ENCODE assay signal across 8 cellular contexts in genomic region chr11:73143126-73143838, GRCh38. TPM values are rescaled to one million over a fixed set of nuclear protein-coding genes. Genes with fewer than 3 reads are reported as not detected.
DNase-seq lines count a peak whose midpoint lies in the region; ATAC-seq, FAIRE-seq and TF ChIP-seq lines count a peak whose summit lies in the region.

No MANE protein-coding gene starts in this region.

- no peak for TF ChIP-seq CTCF in BJ (IDR thresholded peaks at IDR 0.05; ENCODE audit: insufficient read depth, low read depth, low read length)
- no peak for TF ChIP-seq CTCF in endothelial cell of umbilical vein (IDR thresholded peaks at IDR 0.05; ENCODE audit: extremely low read depth in 1 of 2, insufficient read depth in 1 of 2, low read depth in 1 of 2, low read length in 2 of 2)
- no peak for TF ChIP-seq CTCF in nephron (IDR thresholded peaks at IDR 0.05; ENCODE audit: unreplicated experiment in 3 of 3)

- H3K27me3 Mint-ChIP-seq in nephron (ENCODE audit: low read depth) = peaks cover 9% of the 10 kb centered on the region

- in situ Hi-C loops in GM23248 (cut with MboI) = no loop called here

- H3K9me3 ChIP-seq in GM23248 (ENCODE audit: low read depth) = no peaks in the 10 kb centered on the region
- H3K9me3 ChIP-seq in SJCRH30 (replicated peaks) = no peaks in the 10 kb centered on the region
- no peaks in the 10 kb centered on the region for H3K9me3 ChIP-seq in endothelial cell of umbilical vein (replicated peaks; ENCODE audit: control insufficient read depth, insufficient read depth, low read length)

- intact Hi-C loops in endothelial cell of umbilical vein (cut with micrococcal nuclease) = loop anchor here (2.0 to 5.0 kb wide), 3 partner anchors 100 to 286 kb away; no protein-coding TSS in a partner anchor

- no peaks in the 10 kb centered on the region for H3K9me2 ChIP-seq in GM23248 (ENCODE audit: insufficient read depth)

- TF ChIP-seq POLR2A in endothelial cell of umbilical vein (IDR thresholded peaks at IDR 0.05; ENCODE audit: low read depth, low read length) = no peak
- TF ChIP-seq POLR2A in H54 (IDR thresholded peaks at IDR 0.05; ENCODE audit: low read depth, low read length) = no peak

- POLR2A ChIA-PET in BJ (lab: Charles Lee) = interaction anchor here (0.6 to 2.1 kb wide), 2 partner anchors 14 to 1212 kb away, joined by 8 to 16 read pairs; no protein-coding TSS in a partner anchor
- POLR2A ChIA-PET in endothelial cell of umbilical vein (lab: Charles Lee) = interaction anchor here (0.6 to 1.5 kb wide), 5 partner anchors 9 to 39 kb away, joined by 3 to 5 read pairs (median 4); no protein-coding TSS in a partner anchor

- H3K27ac Mint-ChIP-seq in nephron = peak overlapping the region; percentile 95 to 99 (median 99)

- peak overlapping the region; percentile 84 to 85 (median 85) for H3K4me3 Mint-ChIP-seq in nephron

- no TSS peak for BruUV-seq in endothelial cell of umbilical vein (replicated peaks; lab: Mats Ljungman, UMichigan)

- H3K36me3 Mint-ChIP-seq in nephron (ENCODE audit: low read depth) = no peaks in the 10 kb centered on the region

- peaks cover 60% of the 10 kb centered on the region for H3K4me1 Mint-ChIP-seq in nephron

- peak overlapping the region; percentile 84 for H2AFZ ChIP-seq in GM23248
- peak overlapping the region; percentile 47 for H2AFZ ChIP-seq in endothelial cell of umbilical vein (ENCODE audit: low read depth, low read length)

- H3K79me2 ChIP-seq in GM23248 (ENCODE audit: insufficient read depth) = peaks cover 33% of the 10 kb centered on the region
- peaks cover 32% of the 10 kb centered on the region for H3K79me2 ChIP-seq in endothelial cell of umbilical vein (ENCODE audit: control insufficient read depth, insufficient read depth, low read length)

- no peak overlapping the region; the same call in 1 of the 2 replicates for H3K27ac ChIP-seq in GM23248
- peak overlapping the region; percentile 31 for H3K27ac ChIP-seq in SJCRH30
- peak overlapping the region; percentile 59 for H3K27ac ChIP-seq in endothelial cell of umbilical vein (ENCODE audit: insufficient read depth, low read depth, low read length)

- no peak for FAIRE-seq in endothelial cell of umbilical vein (lab: Jason Lieb, UNC)
- FAIRE-seq in H54 (lab: Jason Lieb, UNC) = no peak

- H3K9me3 Mint-ChIP-seq in nephron = no peaks in the 10 kb centered on the region

- H3K4me2 ChIP-seq in GM23248 (ENCODE audit: unreplicated experiment) (peak overlapping the region; percentile 94), endothelial cell of umbilical vein (ENCODE audit: insufficient read depth, low read length) (peak overlapping the region; percentile 28)

- H4K20me1 ChIP-seq in GM23248 (ENCODE audit: insufficient read depth) (no peaks in the 10 kb centered on the region), endothelial cell of umbilical vein (replicated peaks; ENCODE audit: control insufficient read depth, extremely low read depth, insufficient read depth, low read length) (no peaks in the 10 kb centered on the region)

- CTCF ChIA-PET in BJ (lab: Yijun Ruan, JAX) (interaction anchor here (0.7 to 3.6 kb wide), 16 partner anchors 9 to 331 kb away, joined by 3 to 33 read pairs (median 4); no protein-coding TSS in a partner anchor), endothelial cell of umbilical vein (lab: Charles Lee) (interaction anchor here (0.8 to 2.7 kb wide), 21 partner anchors 7 to 418 kb away, joined by 3 to 64 read pairs (median 5); no protein-coding TSS in a partner anchor)

- H3K4me3 ChIP-seq in BJ (ENCODE audit: low read depth, low read length) (peak overlapping the region; percentile 95), GM23248 (peak overlapping the region; percentile 93), SJCRH30 (peak overlapping the region; percentile 91), endothelial cell of umbilical vein (replicated peaks in 1 of 3; ENCODE audit: insufficient read depth in 1 of 3, low read depth in 1 of 3, low read length in 3 of 3) (peak overlapping the region in 2 of 3 experiments; percentile 9 to 35)

- dilution Hi-C loops in endothelial cell of umbilical vein (cut with MboI; ENCODE audit: extremely low pct_ligation_motif_present, low sequenced_read_pairs) = no loop called here

- no peaks in the 10 kb centered on the region for H3K27me3 ChIP-seq in BJ (ENCODE audit: control insufficient read depth, insufficient read depth, low read length)
- no peaks in the 10 kb centered on the region for H3K27me3 ChIP-seq in GM23248 (replicated peaks; ENCODE audit: insufficient read depth)
- no peaks in the 10 kb centered on the region for H3K27me3 ChIP-seq in SJCRH30
- H3K27me3 ChIP-seq in endothelial cell of umbilical vein (ENCODE audit: control insufficient read depth in 2 of 2, insufficient read depth in 2 of 2, low read length in 2 of 2) = no peaks in the 10 kb centered on the region

- H3K9ac ChIP-seq in GM23248 = peak overlapping the region; percentile 86; the same call in 1 of the 2 replicates
- peak overlapping the region; percentile 27 for H3K9ac ChIP-seq in endothelial cell of umbilical vein (replicated peaks; ENCODE audit: extremely low read depth, insufficient read depth, low read length)

- no peaks in the 10 kb centered on the region for H3K9me1 ChIP-seq in endothelial cell of umbilical vein (replicated peaks; ENCODE audit: control insufficient read depth, extremely low read depth, insufficient read depth, low read length)

- peaks cover 24% of the 10 kb centered on the region; the same call in 1 of the 2 replicates for H3F3A ChIP-seq in GM23248 (ENCODE audit: insufficient read depth)

- H3K36me3 ChIP-seq in BJ (ENCODE audit: control insufficient read depth, insufficient read depth, low read length) = no peaks in the 10 kb centered on the region
- H3K36me3 ChIP-seq in GM23248 (ENCODE audit: low read depth) = no peaks in the 10 kb centered on the region
- H3K36me3 ChIP-seq in SJCRH30 = no peaks in the 10 kb centered on the region
- no peaks in the 10 kb centered on the region for H3K36me3 ChIP-seq in endothelial cell of umbilical vein (ENCODE audit: control insufficient read depth in 2 of 2, extremely low read depth in 1 of 2, insufficient read depth in 2 of 2, low read length in 2 of 2)

- no peak for DNase-seq in BJ (ENCODE audit: low read depth)
- DNase-seq in GM23248 = peak; percentile 22
- DNase-seq in SJCRH30 = peak; percentile 36 to 72
- DNase-seq in endothelial cell of umbilical vein (ENCODE audit: low read depth, low spot score) = peak; percentile 57
- no peak for DNase-seq in H54 (ENCODE audit: insufficient read length, low spot score)
- DNase-seq in D341Med (ENCODE audit: low spot score) = no peak

- WGBS in GM23248 (ENCODE audit: low coverage in 1 of 2, low lambda C conversion rate in 2 of 2, missing lambda C conversion rate in 2 of 2), 2 experiments = 30 to 32% methylated on average over 13 of the region's 13 CpGs

- no peak for ATAC-seq in HG03045 (IDR thresholded peaks at IDR 0.05; ENCODE audit: unreplicated experiment)

- H3K4me1 ChIP-seq in GM23248 (ENCODE audit: insufficient read depth) = peaks cover 14% of the 10 kb centered on the region
- H3K4me1 ChIP-seq in SJCRH30 = peaks cover 16% of the 10 kb centered on the region
- peaks cover 27% of the 10 kb centered on the region for H3K4me1 ChIP-seq in endothelial cell of umbilical vein (ENCODE audit: control insufficient read depth, extremely low read depth, insufficient read depth, low read length)

TF ChIP-seq in endothelial cell of umbilical vein, 7 proteins besides CTCF, POLR2A, EP300 and RAD21:
- no peak for TF ChIP-seq EZH2 (IDR thresholded peaks at IDR 0.05; ENCODE audit: borderline replicate concordance, low read depth, low read length, severe bottlenecking)
- TF ChIP-seq GATA2 (IDR thresholded peaks at IDR 0.05; ENCODE audit: insufficient read depth, insufficient read length, low read depth, low read length) = no peak
- TF ChIP-seq MAX (IDR thresholded peaks at IDR 0.05; ENCODE audit: insufficient read depth, insufficient read length) = no peak
- no peak for TF ChIP-seq FOS (IDR thresholded peaks at IDR 0.05; ENCODE audit: borderline replicate concordance, insufficient read depth, low read length)

RNA-seq across cellular contexts. Expression of gene FCHSD2, which starts 1.2 kb away (rescaled TPM):
- polyA plus RNA-seq in BJ (2011; rRNA removed) (24.9 and 30.3 TPM in 2 replicates), GM23248 (2016; fragmentation: Nextera tagmentation; extraction: Ambion mirVana) (17.6 and 19.8 TPM in 2 replicates), endothelial cell of umbilical vein (17.7 and 20.8 TPM in 2 replicates)
- polyA minus RNA-seq in BJ (2011; rRNA and poly(A)+ RNA removed) = 20.7 and 24.0 TPM in 2 replicates
- 8.1 and 9.1 TPM in 2 replicates for total RNA-seq in GM23248 (2014; rRNA removed; shearing (Covaris generic))
- total RNA-seq in SJCRH30 (2014; rRNA removed; shearing (Covaris generic)) = 8.9 and 9.8 TPM in 2 replicates
- total RNA-seq in endothelial cell of umbilical vein = 56.2 and 56.9 TPM in 2 replicates
- polyA plus RNA-seq in endothelial cell of umbilical vein (2011; cell fraction: cytosol; rRNA removed) = 25.6 and 25.8 TPM in 2 replicates
- 78.8 and 99.8 TPM in 2 replicates for polyA plus RNA-seq in endothelial cell of umbilical vein (2011; cell fraction: nucleus; rRNA removed)
- 34.5 and 43.4 TPM in 2 replicates for polyA plus RNA-seq in endothelial cell of umbilical vein (2012)
- 30.4 and 31.4 TPM in 2 replicates for polyA minus RNA-seq in endothelial cell of umbilical vein
- 7.9 TPM for polyA minus RNA-seq in endothelial cell of umbilical vein (2011; cell fraction: cytosol; rRNA and poly(A)+ RNA removed)
- polyA minus RNA-seq in endothelial cell of umbilical vein (2011; cell fraction: nucleus; rRNA and poly(A)+ RNA removed) = 43.6 and 52.0 TPM in 2 replicates

Comparison
In these comparisons a context has a peak if more than half of its experiments do, and no peak if none do; other contexts are left out.
1. DNase-seq: peak in GM23248 (single experiment), SJCRH30 (2 of 2) and endothelial cell of umbilical vein (single experiment); none in BJ (single experiment), H54 (single experiment) and D341Med (single experiment).
2. H3K4me3 ChIP-seq: peak in every context shown above with its lines; median percentile 95 in BJ; 93 in GM23248; 91 in SJCRH30; 22 in endothelial cell of umbilical vein.